In the genomic region with DNA sequence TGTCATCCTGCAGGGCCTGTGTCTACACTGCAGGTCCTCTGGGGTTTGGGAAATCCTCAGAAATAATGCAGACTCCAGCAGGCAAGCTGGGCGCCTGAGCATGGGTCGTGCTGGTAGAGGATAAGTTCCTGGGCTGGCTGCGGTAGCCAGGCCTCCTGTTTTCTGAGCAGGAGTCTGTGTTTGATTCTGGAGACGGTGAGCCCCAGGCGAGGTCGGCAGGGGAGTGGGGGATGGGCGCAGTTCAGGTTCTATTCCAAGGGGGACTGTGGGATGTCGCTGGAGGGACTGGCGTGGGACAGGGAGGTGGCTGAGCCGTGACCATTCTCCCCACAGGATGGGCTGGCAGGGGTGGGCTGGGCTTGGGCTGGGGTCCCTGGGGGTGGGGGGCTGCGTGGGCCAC, we compare ENCODE assay signal across 13 cellular contexts.
"Had no signal": no experiment of that assay in that cellular context is flagged by ENCODE, and none has a peak within 500 bp of the region (broad histone marks: within the 10 kb centered on the region; RNA-seq: fewer than 3 reads in every experiment).

No MANE protein-coding gene starts in this region.

- H3K27me3 ChIP-seq: esophagus muscularis mucosa, left lung, pancreas had no signal

- H3K27me3 Mint-ChIP-seq: memory B cell had no signal

- H3K4me2 ChIP-seq: SK-N-SH had no signal

- H3K4me3 ChIP-seq: esophagus muscularis mucosa, left lung, pancreas had no signal

- H3K9me3 Mint-ChIP-seq: memory B cell; T-helper 1 cell treated with Interleukin-12 subunit alpha and Interleukin-12 subunit beta and Interleukin-4 antibody, amounts not matched to agents 30 μg/mL and 1 μg/mL, for 36 hours had no signal

- DNase-seq: activated CD4-positive, alpha-beta T cell treated with anti-CD3 and anti-CD28 coated beads, Interleukin-2, amount 50 U/mL, for 4 hours; activated CD4-positive, CD25-positive, alpha-beta regulatory T cell; activated gamma-delta T cell; activated T-cell treated with anti-CD3 and anti-CD28 coated beads, Interleukin-2, amount 50 U/mL, for 48 hours; aorta; left lung; pancreas; SK-N-SH; stimulated activated CD4-positive, alpha-beta T cell treated with anti-CD3 and anti-CD28 coated beads, Interleukin-15, amount 100 ng/mL, for 24 hours; stimulated activated CD4-positive, alpha-beta T cell treated with anti-CD3 and anti-CD28 coated beads, Interleukin-4, amount 100 ng/mL, for 24 hours had no signal

- H3K27ac ChIP-seq: esophagus muscularis mucosa, left lung, pancreas had no signal

- H3K9me3 ChIP-seq: esophagus muscularis mucosa, left lung, pancreas, SK-N-SH had no signal

- H3K4me3 Mint-ChIP-seq: memory B cell; T-helper 1 cell treated with Interleukin-12 subunit alpha and Interleukin-12 subunit beta and Interleukin-4 antibody, amounts not matched to agents 30 μg/mL and 1 μg/mL, for 36 hours had no signal

- ATAC-seq: left lung, pancreas had no signal

- H3K27ac Mint-ChIP-seq: memory B cell; T-helper 1 cell treated with Interleukin-12 subunit alpha and Interleukin-12 subunit beta and Interleukin-4 antibody, amounts not matched to agents 30 μg/mL and 1 μg/mL, for 36 hours had no signal

- H3K9ac ChIP-seq: SK-N-SH had no signal
